ENCODE assay signal across 24 cellular contexts in the genomic region with DNA sequence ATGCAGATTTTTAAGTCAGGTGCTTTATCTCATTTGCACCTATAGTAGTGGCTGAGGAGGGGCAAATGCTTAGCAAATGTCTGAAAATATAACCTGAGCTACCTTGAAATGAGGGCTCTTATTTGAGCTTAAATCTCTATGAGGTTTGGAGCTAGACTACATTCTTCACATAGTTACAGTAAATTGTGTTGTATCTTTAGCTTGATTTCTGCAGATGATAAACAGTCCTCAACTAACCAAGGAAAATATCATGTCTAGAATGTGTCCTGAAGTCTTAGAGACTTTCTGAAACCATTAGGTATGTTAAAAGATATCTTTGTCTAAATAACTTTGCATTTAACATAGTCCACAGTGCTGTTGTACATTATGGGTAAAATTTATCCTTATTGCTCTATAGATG.
"Had no signal": no experiment of that assay in that cellular context is flagged by ENCODE, and none has a peak within 500 bp of the region (broad histone marks: within the 10 kb centered on the region; RNA-seq: fewer than 3 reads in every experiment).

No MANE protein-coding gene starts in this region.

- H2AFZ ChIP-seq: PC-9 had no signal

- H3K9me3 ChIP-seq: Peyer's patch, SJSA1 had no signal

- H3K4me2 ChIP-seq: PC-9 had no signal

- H3K4me1 ChIP-seq: Peyer's patch, SJSA1 had no signal

- DNase-seq: Kasumi-1, KG1, MV-4-11, NCI-H1048, NCI-H1105, NCI-H1417, NCI-H1436 treated with DMSO at 0.1 percent for 48 hours, NCI-H1694, NCI-H187 treated with DMSO at 0.1 percent for 48 hours, NCI-H2029 treated with DMSO at 0.1 percent for 48 hours, NCI-H2227 treated with DMSO at 0.1 percent for 48 hours, NCI-H446, NCI-H510A, NCI-H524 treated with DMSO at 0.1 percent for 48 hours, NCI-H69, NCI-H774, PC-9, Peyer's patch, Right ventricle myocardium superior, SIG-M5, T-helper 1 cell had no signal

- H3K4me3 ChIP-seq: PC-9, Peyer's patch, SJSA1, SK-N-MC had no signal

- H3K27ac ChIP-seq: HL-60, PC-9, Peyer's patch, SJSA1, SK-N-MC had no signal

- H3K27me3 ChIP-seq: Peyer's patch, SJSA1 had no signal

- H3K36me3 ChIP-seq: Peyer's patch, SJSA1 had no signal
